In the genomic region with DNA sequence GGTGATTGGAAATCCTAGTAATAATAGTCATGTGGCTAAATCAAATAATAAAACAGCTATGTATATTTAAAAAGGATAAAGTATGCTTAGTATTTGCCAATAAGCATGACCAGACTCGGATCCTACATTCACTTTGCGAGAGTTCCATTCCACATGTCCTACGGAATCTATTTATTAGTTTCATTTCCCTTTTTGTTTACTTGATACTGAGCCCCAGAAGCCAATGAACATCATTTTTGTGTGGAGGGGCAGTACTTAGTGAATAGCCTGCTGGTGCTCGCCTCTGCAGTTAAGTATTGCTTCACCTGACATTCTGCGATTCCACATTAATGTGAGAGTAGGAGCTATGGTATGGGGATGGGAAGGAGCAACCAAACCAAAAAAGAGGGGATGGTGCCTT, we compare ENCODE assay signal across 14 cellular contexts.
"Had no signal": no experiment of that assay in that cellular context is flagged by ENCODE, and none has a peak within 500 bp of the region (broad histone marks: within the 10 kb centered on the region; RNA-seq: fewer than 3 reads in every experiment).

No MANE protein-coding gene starts in this region.

- H3K27ac ChIP-seq: ascending aorta, tibial artery, uterus had no signal

- H3K9me3 ChIP-seq: ascending aorta, tibial artery, uterus had no signal

- H3K4me3 ChIP-seq: ascending aorta, tibial artery, uterus had no signal

- FAIRE-seq: endometrium had no signal

- H3K36me3 ChIP-seq: uterus had no signal

- ATAC-seq: esophagus mucosa; stimulated activated effector memory CD8-positive, alpha-beta T cell treated with anti-CD3 and anti-CD28 coated beads, Interleukin-12 subunit alpha, Interleukin-12 subunit beta, amount 100 ng/mL, for 72 hours had no signal

- DNase-seq: activated CD4-positive, CD25-positive, alpha-beta regulatory T cell treated with anti-CD3 and anti-CD28 coated beads, Interleukin-2, amount 50 U/mL, for 72 hours; activated naive CD4-positive, alpha-beta T cell treated with anti-CD3 and anti-CD28 coated beads, Interleukin-2, amount 10 ng/mL, durations not matched to agents 7 days and 5 days; glutamatergic neuron; hypothalamus; kidney glomerular epithelial cell; occipital lobe; stimulated activated CD4-positive, alpha-beta T cell treated with anti-CD3 and anti-CD28 coated beads, Interleukin-12 subunit alpha, Interleukin-12 subunit beta, amount 100 ng/mL, for 4 hours; stimulated activated CD4-positive, alpha-beta T cell treated with anti-CD3 and anti-CD28 coated beads, Interleukin-2, amount 100 ng/mL, for 24 hours; tibial artery; uterus had no signal

- H3K27me3 ChIP-seq: ascending aorta, tibial artery, uterus had no signal

- H3K4me1 ChIP-seq: uterus had no signal
